1 cellular context compared by ENCODE assay signal in genomic region chr10:85148693-85149640, GRCh38.
TF ChIP-seq lines count a peak whose summit lies in the region.

No MANE protein-coding gene starts in this region.

TF ChIP-seq in H1, 55 proteins besides CTCF, POLR2A, EP300 and RAD21 (continued from another document):
- TF ChIP-seq USF2 (IDR thresholded peaks at IDR 0.05; ENCODE audit: low read length) (no peak), CHD7 (IDR thresholded peaks at IDR 0.05; ENCODE audit: insufficient replicate concordance, low read length) (no peak), POLR2AphosphoS5 (IDR thresholded peaks at IDR 0.05; ENCODE audit: low read depth, low read length) (no peak), KDM1A (IDR thresholded peaks at IDR 0.05; ENCODE audit: borderline replicate concordance, low read length) (no peak), TEAD4 (IDR thresholded peaks at IDR 0.05; ENCODE audit: low read depth, low read length) (no peak), ZNF274 (IDR thresholded peaks at IDR 0.05; ENCODE audit: borderline replicate concordance, extremely low read depth, low read length) (no peak), BRCA1 (IDR thresholded peaks at IDR 0.05; ENCODE audit: low read depth, low read length) (no peak), NRF1 (IDR thresholded peaks at IDR 0.05; ENCODE audit: low read depth, low read length) (no peak), EGR1 (IDR thresholded peaks at IDR 0.05; ENCODE audit: borderline replicate concordance, low read depth, low read length) (no peak), HDAC2 (IDR thresholded peaks at IDR 0.05; ENCODE audit: borderline replicate concordance in 1 of 2, low read depth in 2 of 2, low read length in 2 of 2) (no peak), CHD1 (IDR thresholded peaks at IDR 0.05; ENCODE audit: low read depth, low read length) (no peak), CHD2 (IDR thresholded peaks at IDR 0.05; ENCODE audit: low read length) (no peak)
